Comparison of ENCODE assay signal across 2 cellular contexts in genomic region chr6:41805830-41806774, GRCh38.
TF ChIP-seq lines count a peak whose summit lies in the region.

No MANE protein-coding gene starts in this region.

TF ChIP-seq in GM23338, 12 proteins besides CTCF, POLR2A, EP300 and RAD21:
- no peak for TF ChIP-seq ZNF114 (CRISPR knock-in tag; IDR thresholded peaks at IDR 0.05)
- TF ChIP-seq ETS1 (IDR thresholded peaks at IDR 0.05) = no peak
- no peak for TF ChIP-seq STAT1 (IDR thresholded peaks at IDR 0.05; ENCODE audit: unreplicated experiment)
- no peak for TF ChIP-seq ZNF462 (CRISPR knock-in tag; IDR thresholded peaks at IDR 0.05)
- no peak for TF ChIP-seq POLR2AphosphoS5 (IDR thresholded peaks at IDR 0.05; ENCODE audit: low read depth)
- TF ChIP-seq EZH2phosphoT487 (IDR thresholded peaks at IDR 0.05; ENCODE audit: unreplicated experiment) = no peak
- no peak for TF ChIP-seq ZNF331 (CRISPR knock-in tag; IDR thresholded peaks at IDR 0.05; ENCODE audit: low read depth)
- no peak for TF ChIP-seq JUNB (IDR thresholded peaks at IDR 0.05; ENCODE audit: unreplicated experiment)
- TF ChIP-seq EZH2 (IDR thresholded peaks at IDR 0.05; ENCODE audit: low read depth, unreplicated experiment) = no peak
- no peak for TF ChIP-seq CREB1 (CRISPR knock-in tag; IDR thresholded peaks at IDR 0.05; ENCODE audit: low read depth)
- TF ChIP-seq REST (IDR thresholded peaks at IDR 0.05; ENCODE audit: unreplicated experiment) = no peak
- TF ChIP-seq NANOG (IDR thresholded peaks at IDR 0.05; ENCODE audit: borderline replicate concordance) = no peak

TF ChIP-seq in K562, 482 proteins besides CTCF, POLR2A, EP300 and RAD21:
- TF ChIP-seq MAX (CRISPR knock-in tag; IDR thresholded peaks at IDR 0.05) = 0 out of 2 replicates have a peak, but pooled peaks have one; percentile 26
- TF ChIP-seq ZBTB33 (CRISPR knock-in tag; IDR thresholded peaks at IDR 0.05) = peak; percentile 85
- no peak for TF ChIP-seq MBD2 (IDR thresholded peaks at IDR 0.05; ENCODE audit: borderline replicate concordance, low read depth)
- 0 out of 2 replicates have a peak, but pooled peaks have one; percentile 49 for TF ChIP-seq RBM14 (IDR thresholded peaks at IDR 0.05; ENCODE audit: borderline replicate concordance, insufficient read depth, low read depth, low read length)
- no peak for TF ChIP-seq ZBTB34 (CRISPR knock-in tag; IDR thresholded peaks at IDR 0.05)
